Comparison of ENCODE assay signal across 2 cellular contexts in the genomic region with DNA sequence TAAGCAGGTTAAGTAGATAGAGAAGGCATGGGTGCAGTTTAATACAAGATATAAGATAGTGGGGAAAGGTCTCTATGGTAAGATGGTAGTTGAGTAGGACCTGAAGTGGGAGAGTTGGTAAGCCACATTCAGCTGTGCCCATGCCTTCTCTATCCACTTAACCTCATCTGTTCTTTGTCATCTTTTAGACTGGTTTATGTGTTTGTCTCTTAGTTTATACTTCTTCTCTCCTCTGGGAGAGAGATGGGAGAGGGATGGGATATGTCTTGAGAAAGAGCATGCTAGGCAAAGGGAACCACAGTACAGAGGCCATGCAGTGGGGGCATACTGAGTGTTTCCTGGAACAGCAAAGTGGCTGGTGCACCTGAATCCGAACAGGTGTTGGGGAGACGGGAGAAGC.
TF ChIP-seq lines count a peak whose summit lies in the region.

No MANE protein-coding gene starts in this region.

TF ChIP-seq in HepG2, 621 proteins besides CTCF, POLR2A, EP300 and RAD21:
- 0 out of 2 replicates have a peak, but pooled peaks have one; percentile 15 for TF ChIP-seq JUNB (CRISPR knock-in tag; IDR thresholded peaks at IDR 0.05; ENCODE audit: borderline replicate concordance)
- no peak for TF ChIP-seq GABPB1 (CRISPR knock-in tag; IDR thresholded peaks at IDR 0.05)
- TF ChIP-seq THAP11 (CRISPR knock-in tag; IDR thresholded peaks at IDR 0.05) = no peak

TF ChIP-seq in H1, 55 proteins besides CTCF, POLR2A, EP300 and RAD21:
- TF ChIP-seq JUND (IDR thresholded peaks at IDR 0.05; ENCODE audit: low read length) = no peak
- TF ChIP-seq GABPA (IDR thresholded peaks at IDR 0.05; ENCODE audit: borderline replicate concordance, insufficient read depth, low read length) = no peak
- no peak for TF ChIP-seq CHD2 (IDR thresholded peaks at IDR 0.05; ENCODE audit: low read length)
- TF ChIP-seq CTBP2 (IDR thresholded peaks at IDR 0.05; ENCODE audit: borderline replicate concordance, insufficient read depth, insufficient read length, low read length) = no peak
- TF ChIP-seq POU5F1 (IDR thresholded peaks at IDR 0.05; ENCODE audit: low read depth, low read length) = no peak
- no peak for TF ChIP-seq FOSL1 (IDR thresholded peaks at IDR 0.05; ENCODE audit: insufficient read depth, low read depth, low read length)
- TF ChIP-seq, protein P1, sequence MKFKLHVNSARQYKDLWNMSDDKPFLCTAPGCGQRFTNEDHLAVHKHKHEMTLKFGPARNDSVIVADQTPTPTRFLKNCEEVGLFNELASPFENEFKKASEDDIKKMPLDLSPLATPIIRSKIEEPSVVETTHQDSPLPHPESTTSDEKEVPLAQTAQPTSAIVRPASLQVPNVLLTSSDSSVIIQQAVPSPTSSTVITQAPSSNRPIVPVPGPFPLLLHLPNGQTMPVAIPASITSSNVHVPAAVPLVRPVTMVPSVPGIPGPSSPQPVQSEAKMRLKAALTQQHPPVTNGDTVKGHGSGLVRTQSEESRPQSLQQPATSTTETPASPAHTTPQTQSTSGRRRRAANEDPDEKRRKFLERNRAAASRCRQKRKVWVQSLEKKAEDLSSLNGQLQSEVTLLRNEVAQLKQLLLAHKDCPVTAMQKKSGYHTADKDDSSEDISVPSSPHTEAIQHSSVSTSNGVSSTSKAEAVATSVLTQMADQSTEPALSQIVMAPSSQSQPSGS (IDR thresholded peaks at IDR 0.05; ENCODE audit: low read length) = no peak
- no peak for TF ChIP-seq SAP30 (IDR thresholded peaks at IDR 0.05; ENCODE audit: insufficient read depth, insufficient replicate concordance, low read length)
- TF ChIP-seq, protein P2, sequence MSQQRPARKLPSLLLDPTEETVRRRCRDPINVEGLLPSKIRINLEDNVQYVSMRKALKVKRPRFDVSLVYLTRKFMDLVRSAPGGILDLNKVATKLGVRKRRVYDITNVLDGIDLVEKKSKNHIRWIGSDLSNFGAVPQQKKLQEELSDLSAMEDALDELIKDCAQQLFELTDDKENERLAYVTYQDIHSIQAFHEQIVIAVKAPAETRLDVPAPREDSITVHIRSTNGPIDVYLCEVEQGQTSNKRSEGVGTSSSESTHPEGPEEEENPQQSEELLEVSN (IDR thresholded peaks at IDR 0.05) = no peak
